Comparison of ENCODE assay signal across 7 cellular contexts in genomic region chr12:9027660-9028059, GRCh38. TPM values are rescaled to one million over a fixed set of nuclear protein-coding genes. Genes with fewer than 3 reads are reported as not detected.
A peak's percentile ranks its signal among the peaks of the same experiment; 100 is the strongest.
DNase-seq lines count a peak whose midpoint lies in the region.
"Not testable (repeated sequence)": the region's sequence is repeated elsewhere in the genome, so short reads cannot be mapped to it uniquely, and the experiment has no call there.

No MANE protein-coding gene starts in this region.

- peaks cover 15% of the 10 kb centered on the region for H3K36me3 Mint-ChIP-seq in activated T-cell treated with anti-CD3 and anti-CD28 coated beads, Interleukin-2, amount 50 U/mL, for 24 hours (ENCODE audit: low read depth)
- peaks cover 12% of the 10 kb centered on the region for H3K36me3 Mint-ChIP-seq in activated naive CD4-positive, alpha-beta T cell treated with anti-CD3 and anti-CD28 coated beads, Interleukin-2, amount 50 U/mL, for 24 hours
- H3K36me3 Mint-ChIP-seq in immature natural killer cell = not testable (repeated sequence)

- H3K27me3 Mint-ChIP-seq in activated T-cell treated with anti-CD3 and anti-CD28 coated beads, Interleukin-2, amount 50 U/mL, for 24 hours; activated naive CD4-positive, alpha-beta T cell treated with anti-CD3 and anti-CD28 coated beads, Interleukin-2, amount 50 U/mL, for 24 hours: not testable (repeated sequence)
- H3K27me3 Mint-ChIP-seq in immature natural killer cell (ENCODE audit: low read depth in 3 of 3) = peaks cover 3 to 11% (median 6%) of the 10 kb centered on the region in 3 donors

- H3K9me3 Mint-ChIP-seq in activated T-cell treated with anti-CD3 and anti-CD28 coated beads, Interleukin-2, amount 50 U/mL, for 24 hours; activated naive CD4-positive, alpha-beta T cell treated with anti-CD3 and anti-CD28 coated beads, Interleukin-2, amount 50 U/mL, for 24 hours; immature natural killer cell: not testable (repeated sequence)

- peak overlapping the region; percentile 96 for H3K27ac Mint-ChIP-seq in activated T-cell treated with anti-CD3 and anti-CD28 coated beads, Interleukin-2, amount 50 U/mL, for 24 hours
- peak overlapping the region; percentile 98 for H3K27ac Mint-ChIP-seq in activated naive CD4-positive, alpha-beta T cell treated with anti-CD3 and anti-CD28 coated beads, Interleukin-2, amount 50 U/mL, for 24 hours
- H3K27ac Mint-ChIP-seq in immature natural killer cell = peak overlapping the region in 4 of 6 donors; percentile 80 to 92 (median 86)

- peak overlapping the region; percentile 56 for H3K4me3 Mint-ChIP-seq in activated T-cell treated with anti-CD3 and anti-CD28 coated beads, Interleukin-2, amount 50 U/mL, for 24 hours
- peak overlapping the region; percentile 41 for H3K4me3 Mint-ChIP-seq in activated naive CD4-positive, alpha-beta T cell treated with anti-CD3 and anti-CD28 coated beads, Interleukin-2, amount 50 U/mL, for 24 hours
- H3K4me3 Mint-ChIP-seq in immature natural killer cell = peak overlapping the region; percentile 42 to 77 (median 67)

- H3K4me1 Mint-ChIP-seq in activated T-cell treated with anti-CD3 and anti-CD28 coated beads, Interleukin-2, amount 50 U/mL, for 24 hours (ENCODE audit: low read depth) = peaks cover 55% of the 10 kb centered on the region
- H3K4me1 Mint-ChIP-seq in activated naive CD4-positive, alpha-beta T cell treated with anti-CD3 and anti-CD28 coated beads, Interleukin-2, amount 50 U/mL, for 24 hours = peaks cover 58% of the 10 kb centered on the region
- peaks cover 46 to 56% of the 10 kb centered on the region in 2 donors for H3K4me1 Mint-ChIP-seq in immature natural killer cell

- DNase-seq in MV-4-11 (lab: John Stamatoyannopoulos, UW) (peak; percentile 10), immature natural killer cell (peak; percentile 52 to 62 (median 60))
- peak; percentile 72 to 77 for DNase-seq in activated CD4-positive, alpha-beta T cell treated with anti-CD3 and anti-CD28 coated beads, Interleukin-2, amount 50 U/mL, for 48 hours
- DNase-seq in activated T-cell treated with anti-CD3 and anti-CD28 coated beads, Interleukin-2, amount 50 U/mL, for 24 hours = peak; percentile 55
- DNase-seq in stimulated activated CD4-positive, alpha-beta T cell treated with anti-CD3 and anti-CD28 coated beads, Interleukin-1b, Interleukin-23, amount 100 ng/mL, for 48 hours = peak; percentile 48
- peak; percentile 80 for DNase-seq in stimulated activated CD8-positive, alpha-beta memory T cell treated with anti-CD3 and anti-CD28 coated beads, Interleukin-4, amount 100 ng/mL, for 48 hours

RNA-seq across cellular contexts. Expression of gene KLRG1, which starts 38.3 kb away (rescaled TPM):
- 100 to 1,000 TPM; 183 to 569 (median 308) TPM for polyA plus RNA-seq in immature natural killer cell

Comparison
In these comparisons a context has a peak if more than half of its experiments do, and no peak if none do; other contexts are left out.
1. Peak in every context shown above with its lines: DNase-seq.
2. DNase-seq: peak in every context shown above with its lines; median percentile 80 in stimulated activated CD8-positive, alpha-beta memory T cell treated with anti-CD3 and anti-CD28 coated beads, Interleukin-4, amount 100 ng/mL, for 48 hours; 74 in activated CD4-positive, alpha-beta T cell treated with anti-CD3 and anti-CD28 coated beads, Interleukin-2, amount 50 U/mL, for 48 hours; 60 in immature natural killer cell; 55 in activated T-cell treated with anti-CD3 and anti-CD28 coated beads, Interleukin-2, amount 50 U/mL, for 24 hours; 48 in stimulated activated CD4-positive, alpha-beta T cell treated with anti-CD3 and anti-CD28 coated beads, Interleukin-1b, Interleukin-23, amount 100 ng/mL, for 48 hours; 10 in MV-4-11.